Comparison of ENCODE assay signal across 8 cellular contexts in genomic region chr22:41300661-41301060, GRCh38. TPM values are rescaled to one million over a fixed set of nuclear protein-coding genes. Genes with fewer than 3 reads are reported as not detected.
DNase-seq lines count a peak whose midpoint lies in the region; ATAC-seq and TF ChIP-seq lines count a peak whose summit lies in the region.

No MANE protein-coding gene starts in this region.

- H2BK120ac ChIP-seq in H9 (ENCODE audit: low read depth, low read length, poor library complexity, severe bottlenecking) = no peak overlapping the region

- no peak overlapping the region for H3K18ac ChIP-seq in H9 (ENCODE audit: insufficient read length, low read depth, low read length)

- H3T11ph ChIP-seq in H9 (ENCODE audit: low read length) = no peak overlapping the region

- CTCF ChIA-PET in WTC11 (lab: Charles Lee) = interaction anchor here (1.0 to 1.6 kb wide), 8 partner anchors 8 to 81 kb away, joined by 3 to 10 read pairs (median 6); partner anchors contain the start of genes RANGAP1 and TEF

- no peak overlapping the region for H2BK15ac ChIP-seq in H9 (ENCODE audit: low read depth, low read length)

- H3K27me3 Mint-ChIP-seq in H9 (ENCODE audit: low read depth) = peaks cover 2% of the 10 kb centered on the region; the same call in 1 of the 2 replicates
- no peaks in the 10 kb centered on the region for H3K27me3 Mint-ChIP-seq in WTC11 (ENCODE audit: low read depth)
- peaks cover 3% of the 10 kb centered on the region for H3K27me3 Mint-ChIP-seq in glutamatergic neuron (ENCODE audit: unreplicated experiment)

- peak overlapping the region; percentile 36 for H3K9ac ChIP-seq in H9 (ENCODE audit: extremely low read depth, insufficient read length, low read length)

- no peaks in the 10 kb centered on the region for H3K9me3 ChIP-seq in H9 (ENCODE audit: control insufficient read depth, low read depth, low read length)

- no peak overlapping the region for H2BK5ac ChIP-seq in H9 (ENCODE audit: insufficient read length, low read length)

- H3K14ac ChIP-seq in H9 (ENCODE audit: insufficient read depth, low read length) = no peak overlapping the region

- ATAC-seq in WTC11 = no peak
- no peak for ATAC-seq in activated naive CD4-positive, alpha-beta T cell treated with anti-CD3 and anti-CD28 coated beads, Interleukin-2, amount 50 U/mL, for 72 hours

- no peak overlapping the region for H3K27ac ChIP-seq in H9 (ENCODE audit: insufficient read length, low read depth, low read length)
- peak overlapping the region in 15 of 21 experiments; percentile 91 to 97 (median 96) for H3K27ac ChIP-seq in skin epidermis

- H3K23ac ChIP-seq in H9 (ENCODE audit: insufficient read length, low read depth, low read length) = no peak overlapping the region

- H3K4ac ChIP-seq in H9 (ENCODE audit: low read depth, low read length) = no peak overlapping the region

- no peak overlapping the region for H4K8ac ChIP-seq in H9 (replicated peaks; ENCODE audit: insufficient read length, low read depth, low read length)

- no peaks in the 10 kb centered on the region for H3K79me1 ChIP-seq in H9 (ENCODE audit: insufficient read depth, low read depth, low read length, poor library complexity, severe bottlenecking)

- H3K79me2 ChIP-seq in H9 (ENCODE audit: insufficient read depth, low read length) = peaks cover 8% of the 10 kb centered on the region; the same call in 1 of the 2 replicates

- H3K4me3 Mint-ChIP-seq in H9 = peak overlapping the region; percentile 73 to 78
- peak overlapping the region; percentile 68 for H3K4me3 Mint-ChIP-seq in WTC11
- peak overlapping the region; percentile 78 for H3K4me3 Mint-ChIP-seq in glutamatergic neuron (ENCODE audit: unreplicated experiment)

- no peak overlapping the region for H2BK20ac ChIP-seq in H9 (ENCODE audit: low read depth, low read length, poor library complexity, severe bottlenecking)

- peak overlapping the region; percentile 89 for H3K4me2 ChIP-seq in H9 (ENCODE audit: insufficient read depth, insufficient read length, low read length)

- H2AFZ ChIP-seq in H9 (ENCODE audit: low read length) = no peak overlapping the region

- no peak overlapping the region for H4K91ac ChIP-seq in H9 (ENCODE audit: insufficient read length, low read depth, low read length)

- POLR2A ChIA-PET in WTC11 (lab: Charles Lee) = interaction anchor here (0.5 to 2.8 kb wide), 6 partner anchors 8 to 348 kb away, joined by 3 to 10 read pairs (median 4); partner anchors contain the start of genes RANGAP1 and TEF

- H4K20me1 ChIP-seq in H9 (ENCODE audit: control insufficient read depth, insufficient read depth, insufficient read length) = no peaks in the 10 kb centered on the region

- no peaks in the 10 kb centered on the region for H3K27me3 ChIP-seq in H9 (ENCODE audit: insufficient read depth, low read length)

- H3K4me1 ChIP-seq in H9 (ENCODE audit: insufficient read depth, low read length) = peaks cover 5% of the 10 kb centered on the region; the same call in 1 of the 2 replicates

- no peak for DNase-seq in H9
- DNase-seq in WTC11 (ENCODE audit: low spot score) = no peak
- no peak for DNase-seq in glutamatergic neuron
- no peak for DNase-seq in NCI-H2107 (lab: John Stamatoyannopoulos, UW)
- no peak for DNase-seq in stimulated activated CD8-positive, alpha-beta memory T cell treated with anti-CD3 and anti-CD28 coated beads, Interleukin-4, amount 100 ng/mL, for 48 hours
- no peak for DNase-seq in NCI-H2107 treated with DMSO at 0.1 percent for 48 hours (lab: John Stamatoyannopoulos, UW; ENCODE audit: unreplicated experiment)
- DNase-seq in activated naive CD4-positive, alpha-beta T cell treated with anti-CD3 and anti-CD28 coated beads, Interleukin-2, amount 50 U/mL, for 72 hours (ENCODE audit: low spot score in 2 of 2) = no peak

- H3K27ac Mint-ChIP-seq in H9 (peak overlapping the region in 1 of 3 experiments; percentile 45; a peak in 2 of 7 replicates), WTC11 (peak overlapping the region; percentile 6; the same call in 1 of the 2 replicates), glutamatergic neuron (ENCODE audit: unreplicated experiment) (peak overlapping the region; percentile 49)
- H3K27ac Mint-ChIP-seq in activated naive CD4-positive, alpha-beta T cell treated with anti-CD3 and anti-CD28 coated beads, Interleukin-2, amount 50 U/mL, for 72 hours = peak overlapping the region in 1 of 2 donors; percentile 77

- peak overlapping the region in 5 of 7 experiments; percentile 84 to 94 (median 91) for H3K4me3 ChIP-seq in skin epidermis

- peaks cover 10% of the 10 kb centered on the region for H3K23me2 ChIP-seq in H9 (ENCODE audit: insufficient read length, low read depth, low read length, poor library complexity, severe bottlenecking)

- no peak overlapping the region for H4K5ac ChIP-seq in H9 (ENCODE audit: insufficient read length, low read depth, low read length)

- no peak overlapping the region for H2BK12ac ChIP-seq in H9 (ENCODE audit: insufficient read length, low read depth, low read length)

- no peak for TF ChIP-seq CTCF in H9 (conservative IDR thresholded peaks at IDR 0.05)
- TF ChIP-seq CTCF in WTC11 (IDR thresholded peaks at IDR 0.05) = no peak
- TF ChIP-seq CTCF in glutamatergic neuron (IDR thresholded peaks at IDR 0.05; ENCODE audit: partially characterized antibody, unreplicated experiment) = no peak

- H2AK5ac ChIP-seq in H9 (ENCODE audit: insufficient read length, low read length) = no peak overlapping the region

- H3K36me3 Mint-ChIP-seq in H9 (ENCODE audit: insufficient read depth in 1 of 3, low read depth in 3 of 3) = peaks cover 0 to 9% (median 8%) of the 10 kb centered on the region in 3 experiments; a peak in 4 of 7 replicates
- peaks cover 6% of the 10 kb centered on the region for H3K36me3 Mint-ChIP-seq in WTC11
- H3K36me3 Mint-ChIP-seq in glutamatergic neuron (ENCODE audit: unreplicated experiment) = no peaks in the 10 kb centered on the region
- peaks cover 0 to 5% of the 10 kb centered on the region in 2 donors for H3K36me3 Mint-ChIP-seq in activated naive CD4-positive, alpha-beta T cell treated with anti-CD3 and anti-CD28 coated beads, Interleukin-2, amount 50 U/mL, for 72 hours

- H3K9me3 Mint-ChIP-seq in H9 (no peaks in the 10 kb centered on the region), WTC11 (no peaks in the 10 kb centered on the region), glutamatergic neuron (ENCODE audit: unreplicated experiment) (peaks cover 2% of the 10 kb centered on the region)
- H3K9me3 Mint-ChIP-seq in activated naive CD4-positive, alpha-beta T cell treated with anti-CD3 and anti-CD28 coated beads, Interleukin-2, amount 50 U/mL, for 72 hours = no peaks in the 10 kb centered on the region

- H3K56ac ChIP-seq in H9 (ENCODE audit: insufficient read length, low read depth, low read length) = no peak overlapping the region

- peaks cover 15 to 20% of the 10 kb centered on the region in 2 experiments for H3K4me1 Mint-ChIP-seq in H9
- peaks cover 18% of the 10 kb centered on the region for H3K4me1 Mint-ChIP-seq in WTC11
- H3K4me1 Mint-ChIP-seq in glutamatergic neuron (ENCODE audit: low read depth, unreplicated experiment) = peaks cover 9% of the 10 kb centered on the region

- no CpG with 5 or more reads among the region's 7 CpGs for WGBS in H9 (ENCODE audit: extremely low coverage, insufficient read length, low lambda C conversion rate)

TF ChIP-seq in WTC11, 78 proteins besides CTCF, POLR2A, EP300 and RAD21 (continues in another document):
- TF ChIP-seq SOX15 (CRISPR knock-in tag; IDR thresholded peaks at IDR 0.05) (no peak), IRF2 (CRISPR knock-in tag; IDR thresholded peaks at IDR 0.05; ENCODE audit: borderline replicate concordance, low read depth) (no peak), HMGXB4 (CRISPR knock-in tag; IDR thresholded peaks at IDR 0.05) (no peak), ATF6 (CRISPR knock-in tag; IDR thresholded peaks at IDR 0.05) (no peak)

RNA-seq across cellular contexts. Expression of gene ZC3H7B, which starts 0.7 kb away (rescaled TPM):
- total RNA-seq in H9 (2021) = 67.0 and 69.3 TPM in 2 replicates
- 61.6 to 64.7 TPM (median 64.7 TPM) in 3 replicates for total RNA-seq in WTC11 (2021)
- 51.6 TPM for total RNA-seq in glutamatergic neuron (ENCODE audit: unreplicated experiment)
- 10 to 100 TPM; 19.4 to 48.7 TPM for total RNA-seq in activated naive CD4-positive, alpha-beta T cell treated with anti-CD3 and anti-CD28 coated beads, Interleukin-2, amount 50 U/mL, for 72 hours

RNA-seq across cellular contexts. Expression of gene RANGAP1, which starts 14.7 kb away (rescaled TPM):
- 130 and 139 TPM in 2 replicates for total RNA-seq in H9 (2021)
- 144 to 160 TPM (median 151 TPM) in 3 replicates for total RNA-seq in WTC11 (2021)
- total RNA-seq in glutamatergic neuron (ENCODE audit: unreplicated experiment) = 80.8 TPM
- 100 to 1,000 TPM; 137 to 142 TPM for total RNA-seq in activated naive CD4-positive, alpha-beta T cell treated with anti-CD3 and anti-CD28 coated beads, Interleukin-2, amount 50 U/mL, for 72 hours

RNA-seq across cellular contexts. Expression of gene CHADL, which starts 59.9 kb away (rescaled TPM):
- total RNA-seq in H9 (2021) (1.3 and 1.6 TPM in 2 replicates), WTC11 (2021) (1.2 to 1.7 TPM (median 1.5 TPM) in 3 replicates), glutamatergic neuron (ENCODE audit: unreplicated experiment) (0.27 TPM)
- under 1 TPM; 0.20 to 0.29 TPM for total RNA-seq in activated naive CD4-positive, alpha-beta T cell treated with anti-CD3 and anti-CD28 coated beads, Interleukin-2, amount 50 U/mL, for 72 hours
